In genomic region chrX:77901506-77901905, GRCh38 we compare ENCODE assay signal across 12 cellular contexts. TPM values are rescaled to one million over a fixed set of nuclear protein-coding genes. Genes with fewer than 3 reads are reported as not detected.
A peak's percentile ranks its signal among the peaks of the same experiment; 100 is the strongest.
DNase-seq lines count a peak whose midpoint lies in the region; ATAC-seq and TF ChIP-seq lines count a peak whose summit lies in the region.
"Had no signal": no experiment of that assay in that cellular context is flagged by ENCODE, and none has a peak within 500 bp of the region (broad histone marks: within the 10 kb centered on the region; RNA-seq: fewer than 3 reads in every experiment).

No MANE protein-coding gene starts in this region.

- H4K20me1 ChIP-seq in PC-9 (ENCODE audit: insufficient read depth) = no peaks in the 10 kb centered on the region; the same call in 1 of the 2 replicates

- no peaks in the 10 kb centered on the region for H3K9me2 ChIP-seq in PC-9 (ENCODE audit: insufficient read depth)

- BruUV-seq in PC-9 (replicated peaks; lab: Mats Ljungman, UMichigan) = no TSS peak

- TF ChIP-seq CTCF in cardiac muscle cell (IDR thresholded peaks at IDR 0.05; ENCODE audit: low read depth, low read length) (no peak), PC-9 (conservative IDR thresholded peaks at IDR 0.05) (no peak), endodermal cell (conservative IDR thresholded peaks at IDR 0.05) (no peak)

- H3K27ac ChIP-seq in cardiac muscle cell (no peak overlapping the region), PC-9 (no peak overlapping the region), endodermal cell (ENCODE audit: low read depth, low read length) (no peak overlapping the region)

- H2AFZ ChIP-seq in PC-9 = no peak overlapping the region

- 80 to 87% methylated on average over 1 to 5 of the region's 5 CpGs for WGBS in endodermal cell (ENCODE audit: insufficient coverage in 1 of 2, insufficient read length in 1 of 2), 2 experiments

- H3K4me1 Mint-ChIP-seq in endodermal cell = peaks cover 3% of the 10 kb centered on the region

- no peaks in the 10 kb centered on the region for H3K27me3 ChIP-seq in cardiac muscle cell
- H3K27me3 ChIP-seq in PC-9 (ENCODE audit: insufficient read depth, low read depth) = no peaks in the 10 kb centered on the region
- H3K27me3 ChIP-seq in endodermal cell (ENCODE audit: control insufficient read depth, insufficient read depth, low read length, poor library complexity, severe bottlenecking) = no peaks in the 10 kb centered on the region
- H3K27me3 ChIP-seq in skeletal muscle satellite cell (ENCODE audit: control insufficient read depth, insufficient read depth, low read length) = no peaks in the 10 kb centered on the region

- DNase-seq in cardiac muscle cell (ENCODE audit: low read depth in 1 of 2, low spot score in 1 of 2) = no peak
- no peak for DNase-seq in cardiac septum (ENCODE audit: low spot score)
- no peak for DNase-seq in PC-9
- no peak for DNase-seq in endodermal cell
- no peak for DNase-seq in activated effector memory CD4-positive, alpha-beta T cell treated with anti-CD3 and anti-CD28 coated beads, Interleukin-2, amount 50 U/mL, for 16 hours
- no peak for DNase-seq in effector CD4-positive, alpha-beta T cell
- DNase-seq: activated CD8-positive, alpha-beta memory T cell treated with anti-CD3 and anti-CD28 coated beads, Interleukin-2, amount 50 U/mL, for 48 hours; NCI-H187 treated with DMSO at 0.1 percent for 48 hours; stimulated activated CD4-positive, alpha-beta T cell treated with anti-CD3 and anti-CD28 coated beads, Interleukin-15, amount 100 ng/mL, for 24 hours; stimulated activated CD8-positive, alpha-beta memory T cell treated with anti-CD3 and anti-CD28 coated beads, Interleukin-4, amount 100 ng/mL, for 48 hours had no signal

- H3K4me2 ChIP-seq in PC-9 (peak overlapping the region; percentile 89), skeletal muscle satellite cell (ENCODE audit: low read length) (peak overlapping the region; percentile 65)

- peaks cover 37% of the 10 kb centered on the region for H3K9me3 Mint-ChIP-seq in endodermal cell

- H3K4me1 ChIP-seq in cardiac muscle cell (ENCODE audit: low read depth) = no peaks in the 10 kb centered on the region
- H3K4me1 ChIP-seq in PC-9 (replicated peaks; ENCODE audit: insufficient read depth) = peaks cover 3% of the 10 kb centered on the region; the same call in 1 of the 2 replicates
- H3K4me1 ChIP-seq in endodermal cell (ENCODE audit: control insufficient read depth, insufficient read depth, low read length) = no peaks in the 10 kb centered on the region
- no peaks in the 10 kb centered on the region for H3K4me1 ChIP-seq in skeletal muscle satellite cell (ENCODE audit: control insufficient read depth, insufficient read depth, low read length)

- H3K4me3 Mint-ChIP-seq in endodermal cell = no peak overlapping the region

- CTCF ChIA-PET in PC-9 (lab: Charles Lee) = no interaction called here

- H3K36me3 ChIP-seq in cardiac muscle cell = peaks cover 8% of the 10 kb centered on the region
- peaks cover 7% of the 10 kb centered on the region for H3K36me3 ChIP-seq in PC-9 (ENCODE audit: low read depth)
- H3K36me3 ChIP-seq in endodermal cell (ENCODE audit: control insufficient read depth, insufficient read depth, low read length) = peaks cover 30% of the 10 kb centered on the region
- H3K36me3 ChIP-seq in skeletal muscle satellite cell (ENCODE audit: insufficient read depth, low read length) = peaks cover 6% of the 10 kb centered on the region

- ATAC-seq in GM21423 (IDR thresholded peaks at IDR 0.05; ENCODE audit: unreplicated experiment) = no peak

- POLR2A ChIA-PET in PC-9 (lab: Charles Lee; ENCODE audit: unreplicated experiment) = no interaction called here

- peaks cover 23% of the 10 kb centered on the region for H3K36me3 Mint-ChIP-seq in endodermal cell (ENCODE audit: low read depth)

- H3K79me2 ChIP-seq in PC-9 (ENCODE audit: low read depth) = peaks cover 43% of the 10 kb centered on the region

- H3K9ac ChIP-seq in endodermal cell (ENCODE audit: extremely low read depth, low read length, poor library complexity, severe bottlenecking) = no peak overlapping the region
- H3K9ac ChIP-seq in skeletal muscle satellite cell (ENCODE audit: low read depth, low read length) = no peak overlapping the region

- intact Hi-C loops in cardiac septum (cut with DNase I) = no loop called here
- intact Hi-C loops in PC-9 (cut with micrococcal nuclease; ENCODE audit: unreplicated experiment) = loop anchor here (10.0 kb wide), 1 partner anchor 223 kb away; no protein-coding TSS in a partner anchor

- H3K9me3 ChIP-seq in cardiac muscle cell (ENCODE audit: low read depth) (no peaks in the 10 kb centered on the region), PC-9 (ENCODE audit: insufficient read depth, low read depth) (no peaks in the 10 kb centered on the region), endodermal cell (ENCODE audit: control insufficient read depth, low read length) (peaks cover 7% of the 10 kb centered on the region), skeletal muscle satellite cell (replicated peaks; ENCODE audit: low read length) (no peaks in the 10 kb centered on the region)

- no peaks in the 10 kb centered on the region for H3K27me3 Mint-ChIP-seq in endodermal cell (ENCODE audit: insufficient read depth)

- H3F3A ChIP-seq in PC-9 (ENCODE audit: insufficient read depth, low read depth) = peaks cover 17% of the 10 kb centered on the region

- H3K4me3 ChIP-seq in cardiac muscle cell = peak overlapping the region; percentile 58
- H3K4me3 ChIP-seq in PC-9 = peak overlapping the region; percentile 88; the same call in 1 of the 2 replicates
- peak overlapping the region; percentile 99 for H3K4me3 ChIP-seq in endodermal cell (ENCODE audit: low read length)
- no peak overlapping the region for H3K4me3 ChIP-seq in skeletal muscle satellite cell (ENCODE audit: low read length)

- H3K27ac Mint-ChIP-seq in endodermal cell = no peak overlapping the region

RNA-seq across cellular contexts. Expression of gene COX7B, which starts 2.2 kb away (rescaled TPM):
- 320 and 1,028 TPM in 2 replicates for total RNA-seq in cardiac muscle cell
- 1,340 and 1,709 TPM in 2 replicates for polyA plus RNA-seq in cardiac muscle cell
- total RNA-seq in cardiac septum = 1,124 TPM
- total RNA-seq in PC-9 (2021) = 273 and 356 TPM in 2 replicates
- total RNA-seq in endodermal cell = 100 to 1,000 TPM; 190 to 193 TPM
- 322 TPM for polyA plus RNA-seq in endodermal cell (2013, experiment 1 of 2)
- polyA plus RNA-seq in endodermal cell (2013, experiment 2 of 2) = 336 TPM
- total RNA-seq in skeletal muscle satellite cell (2012; rRNA removed) = 456 and 473 TPM in 2 replicates

RNA-seq across cellular contexts. Expression of gene MAGT1, which starts 6.3 kb away (rescaled TPM):
- 39.1 and 57.3 TPM in 2 replicates for total RNA-seq in cardiac muscle cell
- 53.6 and 54.3 TPM in 2 replicates for polyA plus RNA-seq in cardiac muscle cell
- total RNA-seq in cardiac septum = 47.6 TPM
- total RNA-seq in PC-9 (2021) = 49.4 and 68.2 TPM in 2 replicates
- total RNA-seq in endodermal cell = 10 to 100 TPM; 40.0 to 54.1 TPM
- polyA plus RNA-seq in endodermal cell (2013, experiment 1 of 2) = 30.2 TPM
- polyA plus RNA-seq in endodermal cell (2013, experiment 2 of 2) = 29.9 TPM
- 72.5 and 77.5 TPM in 2 replicates for total RNA-seq in skeletal muscle satellite cell (2012; rRNA removed)

RNA-seq across cellular contexts. Expression of gene ATP7A, which starts 9.0 kb away (rescaled TPM):
- total RNA-seq in cardiac muscle cell (6.7 and 8.4 TPM in 2 replicates), cardiac septum (6.6 TPM), PC-9 (2021) (13.0 and 13.8 TPM in 2 replicates), endodermal cell (1 to 10 TPM; 4.4 to 5.8 TPM)
- 5.4 and 6.1 TPM in 2 replicates for polyA plus RNA-seq in cardiac muscle cell
- polyA plus RNA-seq in endodermal cell (2013, experiment 1 of 2) = 6.8 TPM
- polyA plus RNA-seq in endodermal cell (2013, experiment 2 of 2) = 6.7 TPM
- total RNA-seq in skeletal muscle satellite cell (2012; rRNA removed) = 7.0 and 8.4 TPM in 2 replicates
